25 cellular contexts compared by ENCODE assay signal in genomic region chr7:118867860-118868259, GRCh38.
"Had no signal": no experiment of that assay in that cellular context is flagged by ENCODE, and none has a peak within 500 bp of the region (broad histone marks: within the 10 kb centered on the region; RNA-seq: fewer than 3 reads in every experiment).

No MANE protein-coding gene starts in this region.

- H3K27me3 Mint-ChIP-seq: memory B cell; naive thymus-derived CD4-positive, alpha-beta T cell had no signal

- H3K27me3 ChIP-seq: dorsolateral prefrontal cortex, esophagus muscularis mucosa, foreskin keratinocyte, gastroesophageal sphincter, heart left ventricle, hepatocyte, left lung had no signal

- H3K4me3 ChIP-seq: coronary artery, dorsolateral prefrontal cortex, esophagus muscularis mucosa, gastroesophageal sphincter, heart left ventricle, hepatocyte, left lung, lower lobe of right lung had no signal

- H3K9me3 ChIP-seq: esophagus muscularis mucosa, gastroesophageal sphincter, heart left ventricle, left lung, lower lobe of right lung had no signal

- FAIRE-seq: colon, endothelial cell of umbilical vein, frontal cortex, islet of Langerhans, keratinocyte had no signal

- H3K36me3 Mint-ChIP-seq: immature natural killer cell; memory B cell; naive thymus-derived CD4-positive, alpha-beta T cell had no signal

- ATAC-seq: foreskin keratinocyte; gastroesophageal sphincter; heart left ventricle; left cardiac atrium; left lung; left ventricle myocardium superior; lower lobe of right lung; naive thymus-derived CD4-positive, alpha-beta T cell had no signal

- H3K79me2 ChIP-seq: hepatocyte had no signal

- H3K4me3 Mint-ChIP-seq: immature natural killer cell; memory B cell; naive thymus-derived CD4-positive, alpha-beta T cell had no signal

- H3K4me1 ChIP-seq: esophagus muscularis mucosa, gastroesophageal sphincter, heart left ventricle, left lung, lower lobe of right lung had no signal

- H2AFZ ChIP-seq: hepatocyte had no signal

- H3K27ac ChIP-seq: coronary artery, dorsolateral prefrontal cortex, esophagus muscularis mucosa, foreskin keratinocyte, gastroesophageal sphincter, heart left ventricle, hepatocyte, left lung, lower lobe of right lung had no signal

- DNase-seq: dermis blood vessel endothelial cell; dorsolateral prefrontal cortex; effector CD4-positive, alpha-beta T cell; effector memory CD4-positive, alpha-beta T cell; foreskin keratinocyte; heart left ventricle; hypothalamus; immature natural killer cell; left cardiac atrium; left lung; left ventricle myocardium superior; lower lobe of right lung; mesendoderm; midbrain; naive thymus-derived CD4-positive, alpha-beta T cell had no signal

- H3K36me3 ChIP-seq: esophagus muscularis mucosa, gastroesophageal sphincter, heart left ventricle, left lung, lower lobe of right lung had no signal

- H3K4me2 ChIP-seq: hepatocyte had no signal

- H3K4me1 Mint-ChIP-seq: immature natural killer cell; memory B cell; naive thymus-derived CD4-positive, alpha-beta T cell had no signal

- H3K27ac Mint-ChIP-seq: immature natural killer cell; memory B cell; naive thymus-derived CD4-positive, alpha-beta T cell had no signal
